ENCODE assay signal across 25 cellular contexts in genomic region chr10:119425881-119426170, GRCh38.
"Had no signal": no experiment of that assay in that cellular context is flagged by ENCODE, and none has a peak within 500 bp of the region (broad histone marks: within the 10 kb centered on the region; RNA-seq: fewer than 3 reads in every experiment).

No MANE protein-coding gene starts in this region.

- DNase-seq: central memory CD4-positive, alpha-beta T cell; dorsolateral prefrontal cortex; effector CD4-positive, alpha-beta T cell; foreskin fibroblast; gastrocnemius medialis; left colon; natural killer cell; nucleus accumbens; ovary; right lobe of liver; small intestine; stimulated activated CD4-positive, alpha-beta T cell treated with anti-CD3 and anti-CD28 coated beads, Interleukin-15, amount 100 ng/mL, for 24 hours; stimulated activated CD4-positive, alpha-beta T cell treated with anti-CD3 and anti-CD28 coated beads, Interleukin-2, amount 100 ng/mL, for 48 hours; stimulated activated naive CD4-positive, alpha-beta T cell; stimulated activated naive CD8-positive, alpha-beta T cell treated with anti-CD3 and anti-CD28 coated beads, Interleukin-15, amount 100 ng/mL, for 72 hours; transverse colon had no signal

- H3K4me3 Mint-ChIP-seq: memory B cell; natural killer cell; neural progenitor cell; stimulated activated naive CD8-positive, alpha-beta T cell treated with anti-CD3 and anti-CD28 coated beads, Interleukin-15, amount 100 ng/mL, for 72 hours had no signal

- H3K9me3 ChIP-seq: gastrocnemius medialis, heart left ventricle, ovary, psoas muscle, right lobe of liver, suprapubic skin, transverse colon had no signal

- ATAC-seq: esophagus mucosa; gastrocnemius medialis; heart left ventricle; left colon; natural killer cell; psoas muscle; right lobe of liver; stimulated activated naive CD8-positive, alpha-beta T cell treated with anti-CD3 and anti-CD28 coated beads, Interleukin-15, amount 100 ng/mL, for 72 hours had no signal

- H3K27me3 Mint-ChIP-seq: memory B cell; stimulated activated naive CD8-positive, alpha-beta T cell treated with anti-CD3 and anti-CD28 coated beads, Interleukin-15, amount 100 ng/mL, for 72 hours had no signal

- H3K79me2 ChIP-seq: hepatocyte had no signal

- H3K9me3 Mint-ChIP-seq: memory B cell; natural killer cell; neural progenitor cell; stimulated activated naive CD8-positive, alpha-beta T cell treated with anti-CD3 and anti-CD28 coated beads, Interleukin-15, amount 100 ng/mL, for 72 hours had no signal

- H3K36me3 ChIP-seq: gastrocnemius medialis, neural progenitor cell, ovary, right lobe of liver, transverse colon had no signal

- H3K27me3 ChIP-seq: dorsolateral prefrontal cortex, gastrocnemius medialis, heart left ventricle, hepatocyte, neural progenitor cell, ovary, right lobe of liver, suprapubic skin, transverse colon had no signal

- H3K27ac ChIP-seq: dorsolateral prefrontal cortex, epithelial cell of prostate, gastrocnemius medialis, heart left ventricle, hepatocyte, neural progenitor cell, ovary, psoas muscle, right lobe of liver, suprapubic skin, transverse colon had no signal

- H3K4me2 ChIP-seq: hepatocyte, neural progenitor cell had no signal

- H3K27ac Mint-ChIP-seq: memory B cell; stimulated activated naive CD8-positive, alpha-beta T cell treated with anti-CD3 and anti-CD28 coated beads, Interleukin-15, amount 100 ng/mL, for 72 hours had no signal

- H3K4me3 ChIP-seq: dorsolateral prefrontal cortex, gastrocnemius medialis, heart left ventricle, hepatocyte, lung, neural progenitor cell, ovary, psoas muscle, right lobe of liver, suprapubic skin, transverse colon had no signal

- H2AFZ ChIP-seq: hepatocyte, neural progenitor cell had no signal

- H3K4me1 ChIP-seq: psoas muscle, right lobe of liver, transverse colon had no signal
